1 cellular context compared by ENCODE assay signal in genomic region chr14:70871863-70872677, GRCh38.
TF ChIP-seq lines count a peak whose summit lies in the region.

No MANE protein-coding gene starts in this region.

TF ChIP-seq in GM12878, 131 proteins besides CTCF, POLR2A, EP300 and RAD21 (continued from another document):
- TF ChIP-seq PKNOX1 (IDR thresholded peaks at IDR 0.05) (peak; percentile 83), NBN (IDR thresholded peaks at IDR 0.05) (peak; percentile 60), JUNB (IDR thresholded peaks at IDR 0.05) (peak; percentile 28), ZNF687 (IDR thresholded peaks at IDR 0.05) (peak; percentile 48), YY1 (IDR thresholded peaks at IDR 0.05; ENCODE audit: low read depth, low read length) (0 out of 2 replicates have a peak, but pooled peaks have one; percentile 36), MTA3 (IDR thresholded peaks at IDR 0.05; ENCODE audit: borderline replicate concordance, low read length) (no peak), ZNF24 (IDR thresholded peaks at IDR 0.05) (peak; percentile 82), SRF (IDR thresholded peaks at IDR 0.05; ENCODE audit: low read depth in 2 of 2, low read length in 2 of 2) (no peak), SMARCA5 (IDR thresholded peaks at IDR 0.05) (no peak), BMI1 (IDR thresholded peaks at IDR 0.05; ENCODE audit: borderline replicate concordance) (no peak), POLR2AphosphoS5 (IDR thresholded peaks at IDR 0.05; ENCODE audit: low read length) (no peak), ZZZ3 (IDR thresholded peaks at IDR 0.05; ENCODE audit: control insufficient read depth, insufficient read length, low read depth) (no peak), IKZF2 (IDR thresholded peaks at IDR 0.05) (peak; percentile 57 to 68), BACH1 (IDR thresholded peaks at IDR 0.05; ENCODE audit: borderline replicate concordance) (no peak), IKZF1 (conservative IDR thresholded peaks at IDR 0.05) (peak; percentile 56), FOXM1 (IDR thresholded peaks at IDR 0.05; ENCODE audit: low read depth, low read length) (no peak), IRF3 (IDR thresholded peaks at IDR 0.05) (no peak), SKIL (IDR thresholded peaks at IDR 0.05; ENCODE audit: low read depth, poor library complexity, severe bottlenecking) (peak; percentile 29), POLR2AphosphoS2 (IDR thresholded peaks at IDR 0.05; ENCODE audit: low read depth, low read length) (no peak), HDAC6 (IDR thresholded peaks at IDR 0.05; ENCODE audit: unreplicated experiment) (no peak)
